Comparison of ENCODE assay signal across 8 cellular contexts in the genomic region with DNA sequence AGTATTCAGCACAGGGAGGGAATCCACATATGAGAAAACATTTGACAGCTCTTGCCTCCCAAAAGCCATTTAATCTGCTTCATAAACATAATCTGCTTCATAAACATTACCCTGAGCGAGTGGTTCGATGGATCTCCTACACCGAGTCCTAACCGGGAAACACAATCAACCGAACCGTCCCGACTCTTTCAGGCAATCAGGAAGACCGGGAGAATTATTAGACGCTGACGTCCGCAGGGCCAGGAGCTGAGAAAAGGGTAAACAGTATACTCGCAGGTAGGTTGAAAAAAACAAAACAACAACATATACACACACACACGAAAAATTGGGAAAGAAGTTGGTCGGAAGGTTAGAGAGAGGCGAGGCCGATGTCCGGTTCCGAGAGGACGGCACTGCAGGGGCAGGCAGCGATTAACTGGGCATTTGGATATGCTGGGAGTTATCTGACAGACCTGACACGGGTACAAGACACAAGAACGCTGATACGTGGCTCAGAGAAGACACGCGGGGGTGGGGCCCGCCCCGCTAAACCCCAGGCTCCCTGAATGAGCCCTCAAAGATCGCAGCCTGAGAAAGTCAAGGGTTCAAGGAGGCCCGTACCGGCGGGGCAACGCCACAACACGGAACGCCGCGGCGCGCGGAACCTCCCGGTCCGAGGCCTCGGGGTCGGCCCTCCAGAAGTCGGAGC. TPM values are rescaled to one million over a fixed set of nuclear protein-coding genes. Genes with fewer than 3 reads are reported as not detected.
DNase-seq lines count a peak whose midpoint lies in the region; ATAC-seq and TF ChIP-seq lines count a peak whose summit lies in the region.

No MANE protein-coding gene starts in this region.

- CTCF ChIA-PET in Caco-2 (lab: Charles Lee): interaction anchor here (1.7 kb wide), 1 partner anchor 154 kb away, joined by 4 read pairs; no protein-coding TSS in a partner anchor

- H3K27ac ChIP-seq in urinary bladder (ENCODE audit: low read depth): peak overlapping the region; percentile 88

- H3K27ac Mint-ChIP-seq in Caco-2 (ENCODE audit: unreplicated experiment) (peak overlapping the region; percentile 97), neural crest cell (ENCODE audit: unreplicated experiment) (peak overlapping the region; percentile 94)

- no TSS peak for BruUV-seq in Caco-2 (replicated peaks; lab: Mats Ljungman, UMichigan)

- H3K27me3 Mint-ChIP-seq in Caco-2 (ENCODE audit: insufficient read depth, unreplicated experiment) (no peaks in the 10 kb centered on the region), neural crest cell (ENCODE audit: low read depth) (no peaks in the 10 kb centered on the region)

- H3K4me3 Mint-ChIP-seq in Caco-2 (ENCODE audit: unreplicated experiment): peak overlapping the region; percentile 93
- peak overlapping the region; percentile 93 for H3K4me3 Mint-ChIP-seq in neural crest cell

- peaks cover 5% of the 10 kb centered on the region for H3K4me1 Mint-ChIP-seq in Caco-2 (ENCODE audit: low read depth, unreplicated experiment)
- H3K4me1 Mint-ChIP-seq in neural crest cell: peaks cover 25% of the 10 kb centered on the region

- no peak for TF ChIP-seq CTCF in Caco-2 (IDR thresholded peaks at IDR 0.05; ENCODE audit: insufficient read depth in 1 of 2, low read depth in 1 of 2, low read length in 1 of 2, severe bottlenecking in 1 of 2, unreplicated experiment in 1 of 2)
- TF ChIP-seq CTCF in neural crest cell (conservative IDR thresholded peaks at IDR 0.05): no peak

- DNase-seq in Caco-2 (peak in 1 of 2 experiments; percentile 45), HPDE6-E6E7 (ENCODE audit: extremely low spot score) (peak; percentile 13), fibroblast of peridontal ligament (ENCODE audit: extremely low read depth) (peak; percentile 30), neural crest cell (ENCODE audit: low read depth, low spot score) (no peak), NCI-H526 treated with DMSO at 0.1 percent for 48 hours (lab: John Stamatoyannopoulos, UW) (no peak)
- peak; percentile 39 to 55 for DNase-seq in activated CD4-positive, alpha-beta T cell treated with anti-CD3 and anti-CD28 coated beads, Interleukin-2, amount 50 U/mL, for 4 hours

- H3K36me3 ChIP-seq in Caco-2 (ENCODE audit: control insufficient read depth, insufficient read depth, low read length): no peaks in the 10 kb centered on the region; the same call in 1 of the 2 replicates
- no peaks in the 10 kb centered on the region for H3K36me3 ChIP-seq in urinary bladder (ENCODE audit: insufficient read depth)

- WGBS in urinary bladder: under 1% methylated on average over 44 of the region's 44 CpGs

- H3K9me3 ChIP-seq in Caco-2: no peaks in the 10 kb centered on the region

- H3K4me1 ChIP-seq in Caco-2: 0 out of 2 replicates have a peak, but pooled peaks cover 16% of the 10 kb centered on the region
- no peaks in the 10 kb centered on the region for H3K4me1 ChIP-seq in urinary bladder (ENCODE audit: insufficient read depth)

- peak overlapping the region; percentile 83 for H3K4me3 ChIP-seq in Caco-2 (ENCODE audit: low read depth, low read length)
- peak overlapping the region; percentile 85 for H3K4me3 ChIP-seq in urinary bladder (ENCODE audit: low read depth, low read length)

- H3K36me3 Mint-ChIP-seq in Caco-2 (ENCODE audit: insufficient read depth, unreplicated experiment) (peaks cover 44% of the 10 kb centered on the region), neural crest cell (ENCODE audit: low read depth) (no peaks in the 10 kb centered on the region)

- ATAC-seq in GM21381 (IDR thresholded peaks at IDR 0.05; ENCODE audit: unreplicated experiment): peak; percentile 34

- intact Hi-C loops in Caco-2 (cut with micrococcal nuclease; ENCODE audit: unreplicated experiment): loop anchor here (2.0 to 10.0 kb wide), 2 partner anchors 75 to 157 kb away; no protein-coding TSS in a partner anchor

- H3K9me3 Mint-ChIP-seq in Caco-2 (ENCODE audit: unreplicated experiment) (no peaks in the 10 kb centered on the region), neural crest cell (no peaks in the 10 kb centered on the region)

- no peaks in the 10 kb centered on the region for H3K27me3 ChIP-seq in Caco-2 (replicated peaks; ENCODE audit: control insufficient read depth, insufficient read depth, low read length)

- POLR2A ChIA-PET in Caco-2 (lab: Charles Lee): interaction anchor here (0.6 to 1.6 kb wide), 4 partner anchors 13 to 285 kb away, joined by 3 to 9 read pairs (median 4); partner anchors contain the start of genes DHX38 and TXNL4B

RNA-seq across cellular contexts. Expression of gene AP1G1, which starts 0.6 kb away (rescaled TPM):
- total RNA-seq in Caco-2 (2022) (135 and 139 TPM in 2 replicates), neural crest cell (95.9 and 98.6 TPM in 2 replicates), urinary bladder (100 TPM)
- polyA plus RNA-seq in urinary bladder: 21.8 TPM

RNA-seq across cellular contexts. Expression of gene ATXN1L, which starts 37.7 kb away (rescaled TPM):
- total RNA-seq in Caco-2 (2022) (40.6 and 44.8 TPM in 2 replicates), neural crest cell (27.4 and 28.4 TPM in 2 replicates), urinary bladder (17.9 TPM)
- 18.0 TPM for polyA plus RNA-seq in urinary bladder

Comparison
In these comparisons a context has a peak if more than half of its experiments do, and no peak if none do; other contexts are left out.
1. DNase-seq: peak in HPDE6-E6E7 (single experiment), activated CD4-positive, alpha-beta T cell treated with anti-CD3 and anti-CD28 coated beads, Interleukin-2, amount 50 U/mL, for 4 hours (2 of 2) and fibroblast of peridontal ligament (single experiment); none in neural crest cell (single experiment) and NCI-H526 treated with DMSO at 0.1 percent for 48 hours (single experiment).